In genomic region chr7:65731562-65732035, GRCh38 we compare ENCODE assay signal across 8 cellular contexts.
DNase-seq lines count a peak whose midpoint lies in the region; TF ChIP-seq lines count a peak whose summit lies in the region.

No MANE protein-coding gene starts in this region.

- DNase-seq in activated T-cell treated with anti-CD3 and anti-CD28 coated beads for 48 hours (ENCODE audit: low read depth) (peak; percentile 18), activated T-cell treated with anti-CD3 and anti-CD28 coated beads for 4 hours (no peak), astrocyte of the cerebellum (ENCODE audit: low read depth) (no peak), kidney tubule cell (ENCODE audit: low spot score) (peak; percentile 52), transverse colon (peak; percentile 28), NCI-H446 treated with DMSO at 0.1 percent for 48 hours (lab: John Stamatoyannopoulos, UW) (no peak), AG08396 (ENCODE audit: low spot score) (no peak)
- no peak for DNase-seq in effector CD8-positive, alpha-beta T cell (lab: John Stamatoyannopoulos, UW)

- whole genome bisulfite sequencing in transverse colon (ENCODE audit: low coverage in 1 of 2), 2 donors: 5 to 14% methylated on average over 3 to 24 of the region's 27 CpGs

- in situ Hi-C loops in astrocyte of the cerebellum (cut with HindIII; ENCODE audit: low sequenced_read_pairs) (no loop called here), transverse colon (cut with MboI; ENCODE audit: low pct_ligation_motif_present in 1 of 4, low pct_unique_long_range_greater_than_20kb in 1 of 4, low sequenced_read_pairs in 3 of 4) (loop anchor here in 2 of 4 donors (25.0 kb wide), 2 partner anchors 231 to 256 kb away; partner anchors contain the start of gene GUSB (in 1 of the 2))

- H3K27me3 ChIP-seq in transverse colon: no peaks in the 10 kb centered on the region

- peak overlapping the region; percentile 44 to 58 (median 54) for H3K27ac ChIP-seq in transverse colon

- intact Hi-C loops in transverse colon (cut with DNase I; ENCODE audit: low total_unique reads): no loop called here

- no peaks in the 10 kb centered on the region for H3K36me3 ChIP-seq in transverse colon

- TF ChIP-seq POLR2A in transverse colon (IDR thresholded peaks at IDR 0.05): no peak

- TF ChIP-seq CTCF in astrocyte of the cerebellum (IDR thresholded peaks at IDR 0.05; ENCODE audit: low read depth, low read length, missing control alignments): peak; percentile 39
- TF ChIP-seq CTCF in transverse colon (IDR thresholded peaks at IDR 0.05): peak in 4 of 5 experiments; percentile 10 to 24 (median 16)

- H3K4me1 ChIP-seq in transverse colon: peaks cover 0 to 12% (median 0%) of the 10 kb centered on the region in 4 donors

- no peaks in the 10 kb centered on the region for H3K9me3 ChIP-seq in transverse colon

- peak overlapping the region; percentile 31 for H3K4me3 ChIP-seq in astrocyte of the cerebellum (ENCODE audit: low read depth, low read length)
- peak overlapping the region in 3 of 4 donors; percentile 27 to 56 (median 31) for H3K4me3 ChIP-seq in transverse colon

- TF ChIP-seq EP300 in transverse colon (IDR thresholded peaks at IDR 0.05; ENCODE audit: low read depth): no peak

Comparison
In these comparisons a context has a peak if more than half of its experiments do, and no peak if none do; other contexts are left out.
1. DNase-seq: peak in activated T-cell treated with anti-CD3 and anti-CD28 coated beads for 48 hours (single experiment), kidney tubule cell (single experiment) and transverse colon (single experiment); none in activated T-cell treated with anti-CD3 and anti-CD28 coated beads for 4 hours (single experiment), astrocyte of the cerebellum (single experiment), NCI-H446 treated with DMSO at 0.1 percent for 48 hours (single experiment), effector CD8-positive, alpha-beta T cell (single experiment) and AG08396 (single experiment).